8 cellular contexts compared by ENCODE assay signal in genomic region chr17:2399572-2400473, GRCh38. TPM values are rescaled to one million over a fixed set of nuclear protein-coding genes. Genes with fewer than 3 reads are reported as not detected.
DNase-seq lines count a peak whose midpoint lies in the region; ATAC-seq and TF ChIP-seq lines count a peak whose summit lies in the region.

No MANE protein-coding gene starts in this region.

- CTCF ChIA-PET in OCI-LY7 (lab: Charles Lee; ENCODE audit: unreplicated experiment), result no interaction called here

- H3K27me3 ChIP-seq in HUES48 (ENCODE audit: control insufficient read depth, insufficient read depth, low read length) (no peaks in the 10 kb centered on the region), mucosa of stomach (ENCODE audit: control insufficient read depth, insufficient read depth, low read length) (no peaks in the 10 kb centered on the region)

- POLR2A ChIA-PET in OCI-LY7 (lab: Charles Lee), result interaction anchor here (1.0 kb wide), 1 partner anchor 259 kb away, joined by 4 read pairs; no protein-coding TSS in a partner anchor

- H3K4me3 Mint-ChIP-seq in activated T-cell treated with anti-CD3 and anti-CD28 coated beads, Interleukin-2, amount 50 U/mL, for 24 hours, result peak overlapping the region; percentile 95

- peak overlapping the region; percentile 95 for H3K4me3 ChIP-seq in HUES48 (ENCODE audit: low read depth, low read length)
- peak overlapping the region; percentile 81 for H3K4me3 ChIP-seq in OCI-LY7 (ENCODE audit: low read depth, low read length, poor library complexity, severe bottlenecking)
- H3K4me3 ChIP-seq in mucosa of stomach (ENCODE audit: low read length), result peak overlapping the region; percentile 99

- no peaks in the 10 kb centered on the region for H3K79me2 ChIP-seq in OCI-LY7 (ENCODE audit: insufficient read depth, low read depth, low read length)

- peak overlapping the region; percentile 95 for H3K4me2 ChIP-seq in OCI-LY7 (ENCODE audit: low read length)

- H3K36me3 ChIP-seq in HUES48 (ENCODE audit: control insufficient read depth, insufficient read depth, low read length), result no peaks in the 10 kb centered on the region
- no peaks in the 10 kb centered on the region for H3K36me3 ChIP-seq in OCI-LY7 (ENCODE audit: insufficient read depth, low read length)
- no peaks in the 10 kb centered on the region for H3K36me3 ChIP-seq in mucosa of stomach (ENCODE audit: control insufficient read depth, insufficient read depth, low read length)

- ATAC-seq in GM21367 (IDR thresholded peaks at IDR 0.05; ENCODE audit: unreplicated experiment), result peak; percentile 26

- H3K9me3 Mint-ChIP-seq in activated T-cell treated with anti-CD3 and anti-CD28 coated beads, Interleukin-2, amount 50 U/mL, for 24 hours, result no peaks in the 10 kb centered on the region

- H3K9ac ChIP-seq in HUES48 (ENCODE audit: low read depth, low read length) (peak overlapping the region; percentile 96), mucosa of stomach (ENCODE audit: low read length) (peak overlapping the region; percentile 99)

- peak; percentile 85 for DNase-seq in D341Med (ENCODE audit: low spot score)
- peak; percentile 94 for DNase-seq in OCI-LY7 (ENCODE audit: low spot score)
- DNase-seq in activated T-cell treated with anti-CD3 and anti-CD28 coated beads, Interleukin-2, amount 50 U/mL, for 24 hours, result peak; percentile 95
- peak; percentile 96 to 98 for DNase-seq in erythroblast (lab: John Stamatoyannopoulos, UW)
- DNase-seq in stimulated activated CD8-positive, alpha-beta memory T cell treated with anti-CD3 and anti-CD28 coated beads, Interleukin-4, amount 100 ng/mL, for 4 hours (ENCODE audit: low read depth in 2 of 2, low spot score in 1 of 2), result peak; percentile 76 to 86

- H4K20me1 ChIP-seq in OCI-LY7 (ENCODE audit: insufficient read depth, low read length), result no peaks in the 10 kb centered on the region

- no peak for TF ChIP-seq CTCF in OCI-LY7 (conservative IDR thresholded peaks at IDR 0.05; ENCODE audit: low read length)

- H3K36me3 Mint-ChIP-seq in activated T-cell treated with anti-CD3 and anti-CD28 coated beads, Interleukin-2, amount 50 U/mL, for 24 hours (ENCODE audit: low read depth), result peaks cover 9% of the 10 kb centered on the region

- intact Hi-C loops in OCI-LY7 (cut with micrococcal nuclease; ENCODE audit: unreplicated experiment), result loop anchor here (2.0 to 5.0 kb wide), 4 partner anchors 63 to 683 kb away; partner anchors contain the start of genes PAFAH1B1, SGSM2 and TSR1

- BruUV-seq in OCI-LY7 (replicated peaks; lab: Mats Ljungman, UMichigan), result no TSS peak

- H3K9me3 ChIP-seq in HUES48 (ENCODE audit: control insufficient read depth, insufficient read depth, low read length) (no peaks in the 10 kb centered on the region), OCI-LY7 (ENCODE audit: low read length) (no peaks in the 10 kb centered on the region), mucosa of stomach (ENCODE audit: control insufficient read depth, low read length) (no peaks in the 10 kb centered on the region)

- H3K27ac ChIP-seq in HUES48 (ENCODE audit: low read depth, low read length), result peak overlapping the region; percentile 99
- H3K27ac ChIP-seq in OCI-LY7 (ENCODE audit: low read depth, low read length, poor library complexity, severe bottlenecking), result peak overlapping the region; percentile 82

- H3K9me2 ChIP-seq in OCI-LY7 (ENCODE audit: insufficient read depth, low read length), result no peaks in the 10 kb centered on the region

- peak overlapping the region; percentile 99 for H3K27ac Mint-ChIP-seq in activated T-cell treated with anti-CD3 and anti-CD28 coated beads, Interleukin-2, amount 50 U/mL, for 24 hours

- peaks cover 57% of the 10 kb centered on the region for H3K4me1 Mint-ChIP-seq in activated T-cell treated with anti-CD3 and anti-CD28 coated beads, Interleukin-2, amount 50 U/mL, for 24 hours (ENCODE audit: low read depth)

- peak overlapping the region; percentile 11; the same call in 1 of the 2 replicates for H2AFZ ChIP-seq in OCI-LY7 (ENCODE audit: low read length)

- H3K27me3 Mint-ChIP-seq in activated T-cell treated with anti-CD3 and anti-CD28 coated beads, Interleukin-2, amount 50 U/mL, for 24 hours, result no peaks in the 10 kb centered on the region

- TF ChIP-seq POLR2A in erythroblast (IDR thresholded peaks at IDR 0.05; ENCODE audit: low read length), result peak; percentile 87

- peaks cover 41% of the 10 kb centered on the region for H3K4me1 ChIP-seq in HUES48 (ENCODE audit: control insufficient read depth, insufficient read depth, low read length)
- H3K4me1 ChIP-seq in OCI-LY7 (ENCODE audit: insufficient read depth, low read length, poor library complexity, severe bottlenecking), result peaks cover 37% of the 10 kb centered on the region
- H3K4me1 ChIP-seq in mucosa of stomach (ENCODE audit: control insufficient read depth, insufficient read depth, low read length), result peaks cover 71% of the 10 kb centered on the region

RNA-seq across cellular contexts. Expression of gene MNT, which starts 1.0 kb away (rescaled TPM):
- 17.7 and 22.2 TPM in 2 replicates for total RNA-seq in OCI-LY7 (2014; rRNA removed; shearing (Covaris generic))
- total RNA-seq in OCI-LY7 (2022), result 58.7 and 60.0 TPM in 2 replicates

Comparison
In these comparisons a context has a peak if more than half of its experiments do, and no peak if none do; other contexts are left out.
1. Peak in every context shown above with its lines: DNase-seq, ATAC-seq, H3K4me3 ChIP-seq and H3K27ac ChIP-seq.